In the genomic region with DNA sequence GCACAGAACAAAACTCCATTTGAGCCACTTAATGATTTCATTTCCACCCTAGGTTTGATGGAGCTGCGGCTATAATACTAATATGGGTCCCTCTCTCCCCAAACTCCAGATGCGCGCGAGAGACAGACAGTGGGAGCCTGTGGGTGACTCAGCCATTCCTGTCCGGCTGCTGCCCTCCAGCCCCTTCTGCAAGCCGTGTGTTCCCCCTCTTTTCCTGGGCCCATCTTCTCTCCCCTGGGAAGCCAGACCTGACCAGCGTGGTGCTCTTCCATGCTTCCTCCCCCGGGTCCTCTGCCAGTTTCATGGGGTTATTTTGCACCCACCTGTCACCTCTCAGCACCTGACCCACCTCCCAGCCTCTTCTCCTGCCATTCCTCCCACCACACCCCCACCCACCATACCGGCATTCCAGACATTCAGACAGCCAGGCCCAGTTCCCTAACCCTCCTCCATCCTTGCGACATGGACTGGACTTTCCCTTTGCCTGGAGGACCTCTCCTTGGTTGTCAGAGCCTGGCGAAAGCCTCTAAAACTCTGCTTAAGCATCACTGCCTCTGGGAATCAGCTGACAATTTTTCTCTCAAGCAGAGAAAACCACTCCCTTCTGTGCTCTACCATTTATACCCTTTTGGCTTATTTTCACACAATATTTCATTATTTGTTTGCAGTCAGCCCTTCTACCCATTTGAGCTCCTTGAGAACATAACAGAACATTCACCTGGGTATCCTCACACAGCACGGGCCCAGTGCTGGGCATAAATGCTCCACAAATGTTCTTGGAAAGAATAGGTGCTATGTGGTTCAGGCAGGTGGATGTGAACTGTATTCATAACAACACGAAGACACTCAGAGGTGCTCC, we compare ENCODE assay signal across 13 cellular contexts. TPM values are rescaled to one million over a fixed set of nuclear protein-coding genes. Genes with fewer than 3 reads are reported as not detected.
DNase-seq lines count a peak whose midpoint lies in the region; ATAC-seq and TF ChIP-seq lines count a peak whose summit lies in the region.
"Had no signal": no experiment of that assay in that cellular context is flagged by ENCODE, and none has a peak within 500 bp of the region (broad histone marks: within the 10 kb centered on the region; RNA-seq: fewer than 3 reads in every experiment).

No MANE protein-coding gene starts in this region.

- H3K36me3 ChIP-seq in endodermal cell (ENCODE audit: control insufficient read depth, insufficient read depth, low read length) (no peaks in the 10 kb centered on the region), upper lobe of right lung (no peaks in the 10 kb centered on the region)
- H3K36me3 ChIP-seq: thoracic aorta had no signal

- WGBS in endodermal cell (ENCODE audit: insufficient coverage in 1 of 2, insufficient read length in 1 of 2), 2 experiments = 89 to 91% methylated on average over 12 to 13 of the region's 13 CpGs

- H3K4me1 ChIP-seq in endodermal cell (ENCODE audit: control insufficient read depth, insufficient read depth, low read length) (no peaks in the 10 kb centered on the region), upper lobe of right lung (no peaks in the 10 kb centered on the region)

- H3K4me3 Mint-ChIP-seq in endodermal cell = no peak overlapping the region
- H3K4me3 Mint-ChIP-seq in activated T-cell treated with anti-CD3 and anti-CD28 coated beads, Interleukin-2, amount 50 U/mL, for 72 hours = no peak overlapping the region
- H3K4me3 Mint-ChIP-seq: CD4-positive, CD25-positive, alpha-beta regulatory T cell; memory B cell had no signal

- peaks cover 14% of the 10 kb centered on the region for H3K9me3 ChIP-seq in endodermal cell (ENCODE audit: control insufficient read depth, low read length)
- no peaks in the 10 kb centered on the region for H3K9me3 ChIP-seq in upper lobe of right lung
- H3K9me3 ChIP-seq: thoracic aorta had no signal

- DNase-seq in endodermal cell (peak; percentile 58), posterior vena cava (ENCODE audit: low spot score) (no peak), NCI-H1417 (lab: John Stamatoyannopoulos, UW) (no peak), upper lobe of right lung (no peak)
- DNase-seq in activated T-cell treated with anti-CD3 and anti-CD28 coated beads, Interleukin-2, amount 50 U/mL, for 72 hours = no peak
- DNase-seq: NCI-H446 treated with DMSO at 0.1 percent for 48 hours had no signal

- H3K36me3 Mint-ChIP-seq in endodermal cell (ENCODE audit: low read depth) = no peaks in the 10 kb centered on the region
- H3K36me3 Mint-ChIP-seq in activated T-cell treated with anti-CD3 and anti-CD28 coated beads, Interleukin-2, amount 50 U/mL, for 72 hours (ENCODE audit: insufficient read depth in 2 of 2) = peaks cover 0 to 2% of the 10 kb centered on the region in 2 donors
- H3K36me3 Mint-ChIP-seq: CD4-positive, CD25-positive, alpha-beta regulatory T cell; memory B cell had no signal

- no peak overlapping the region for H3K27ac Mint-ChIP-seq in endodermal cell
- no peak overlapping the region for H3K27ac Mint-ChIP-seq in activated T-cell treated with anti-CD3 and anti-CD28 coated beads, Interleukin-2, amount 50 U/mL, for 72 hours
- H3K27ac Mint-ChIP-seq: CD4-positive, CD25-positive, alpha-beta regulatory T cell; memory B cell had no signal

- H3K4me3 ChIP-seq in endodermal cell (ENCODE audit: low read length) (no peak overlapping the region), upper lobe of right lung (no peak overlapping the region)
- H3K4me3 ChIP-seq: thoracic aorta had no signal

- H3K9ac ChIP-seq in endodermal cell (ENCODE audit: extremely low read depth, low read length, poor library complexity, severe bottlenecking) = no peak overlapping the region

- no peak for TF ChIP-seq CTCF in endodermal cell (conservative IDR thresholded peaks at IDR 0.05)
- no peak for TF ChIP-seq CTCF in upper lobe of right lung (IDR thresholded peaks at IDR 0.05)

- H3K27ac ChIP-seq in endodermal cell (ENCODE audit: low read depth, low read length) = no peak overlapping the region
- no peak overlapping the region for H3K27ac ChIP-seq in upper lobe of right lung
- H3K27ac ChIP-seq: thoracic aorta had no signal

- intact Hi-C loops in posterior vena cava (cut with DNase I) = loop anchor here (5.0 to 10.0 kb wide), 2 partner anchors 700 to 702 kb away; no protein-coding TSS in a partner anchor
- intact Hi-C loops in upper lobe of right lung (cut with DNase I) = no loop called here

- ATAC-seq in GM18511 (IDR thresholded peaks at IDR 0.05; ENCODE audit: unreplicated experiment) (peak; percentile 35), GM19467 (IDR thresholded peaks at IDR 0.05; ENCODE audit: unreplicated experiment) (peak; percentile 12), HG03097 (IDR thresholded peaks at IDR 0.05; ENCODE audit: low FRiP score, unreplicated experiment) (peak; percentile 23), upper lobe of right lung (no peak)
- ATAC-seq in activated T-cell treated with anti-CD3 and anti-CD28 coated beads, Interleukin-2, amount 50 U/mL, for 72 hours (replicated peaks in 1 of 2) = no peak

- H3K27me3 Mint-ChIP-seq in endodermal cell (ENCODE audit: insufficient read depth) = peaks cover 7% of the 10 kb centered on the region
- H3K27me3 Mint-ChIP-seq in activated T-cell treated with anti-CD3 and anti-CD28 coated beads, Interleukin-2, amount 50 U/mL, for 72 hours (ENCODE audit: low read depth) = peaks cover 28% of the 10 kb centered on the region
- H3K27me3 Mint-ChIP-seq: CD4-positive, CD25-positive, alpha-beta regulatory T cell had no signal

- peaks cover 3% of the 10 kb centered on the region for H3K4me1 Mint-ChIP-seq in endodermal cell
- H3K4me1 Mint-ChIP-seq in activated T-cell treated with anti-CD3 and anti-CD28 coated beads, Interleukin-2, amount 50 U/mL, for 72 hours (ENCODE audit: low read depth) = peaks cover 24% of the 10 kb centered on the region
- H3K4me1 Mint-ChIP-seq: memory B cell had no signal

- H3K9me3 Mint-ChIP-seq in endodermal cell = peaks cover 17% of the 10 kb centered on the region
- H3K9me3 Mint-ChIP-seq in activated T-cell treated with anti-CD3 and anti-CD28 coated beads, Interleukin-2, amount 50 U/mL, for 72 hours = peaks cover 0 to 2% of the 10 kb centered on the region in 2 donors

- H3K27me3 ChIP-seq in endodermal cell (ENCODE audit: control insufficient read depth, insufficient read depth, low read length, poor library complexity, severe bottlenecking) = no peaks in the 10 kb centered on the region
- H3K27me3 ChIP-seq in upper lobe of right lung = no peaks in the 10 kb centered on the region

RNA-seq across cellular contexts. Expression of gene SPATA19, which starts 10.7 kb away (rescaled TPM):
- total RNA-seq in endodermal cell (not detected), posterior vena cava (not detected), upper lobe of right lung (not detected)
- polyA plus RNA-seq in endodermal cell (2013, experiment 1 of 2) = not detected
- not detected for polyA plus RNA-seq in endodermal cell (2013, experiment 2 of 2)
- not detected for total RNA-seq in activated T-cell treated with anti-CD3 and anti-CD28 coated beads, Interleukin-2, amount 50 U/mL, for 72 hours
- total RNA-seq: CD4-positive, CD25-positive, alpha-beta regulatory T cell; dermis microvascular lymphatic vessel endothelial cell; thoracic aorta had no signal
- polyA plus RNA-seq: CD4-positive, CD25-positive, alpha-beta regulatory T cell had no signal

Comparison
In these comparisons a context has a peak if more than half of its experiments do, and no peak if none do; other contexts are left out.
1. ATAC-seq: peak in GM18511 (single experiment), GM19467 (single experiment) and HG03097 (single experiment); none in activated T-cell treated with anti-CD3 and anti-CD28 coated beads, Interleukin-2, amount 50 U/mL, for 72 hours (0 of 2) and upper lobe of right lung (single experiment).